Comparison of ENCODE assay signal across 8 cellular contexts in the genomic region with DNA sequence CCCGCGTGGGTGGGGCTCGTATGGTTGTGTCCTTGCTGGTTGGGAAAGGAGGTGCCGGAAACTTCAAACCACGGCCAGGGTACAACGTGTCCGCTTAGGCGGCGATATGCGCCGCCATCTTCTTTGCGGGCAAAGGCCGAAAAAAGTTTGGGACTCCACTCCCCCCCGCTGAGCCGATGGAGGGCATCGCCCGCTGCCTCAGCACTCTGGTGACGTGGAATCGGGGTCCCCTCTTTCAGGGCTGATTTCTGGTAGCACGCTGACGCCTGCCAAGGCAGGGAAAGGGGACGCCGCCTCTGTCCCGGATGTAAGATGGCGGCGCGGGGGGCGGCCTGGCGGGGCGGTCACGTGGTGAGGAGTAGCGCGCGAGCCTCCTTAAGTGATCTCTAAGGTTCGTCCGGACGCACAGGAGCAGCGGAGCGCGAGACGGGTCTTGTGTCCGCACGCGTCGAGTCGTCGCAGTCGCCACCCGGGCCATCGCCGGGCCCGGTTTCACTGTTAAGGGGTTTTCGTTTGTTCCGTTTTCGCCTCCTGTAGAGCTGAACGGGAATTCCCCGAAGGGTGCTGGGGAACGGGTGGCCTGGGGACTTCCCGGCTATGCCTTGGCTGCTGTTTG.
A peak's percentile ranks its signal among the peaks of the same experiment; 100 is the strongest.
DNase-seq lines count a peak whose midpoint lies in the region; ATAC-seq and TF ChIP-seq lines count a peak whose summit lies in the region.

No MANE protein-coding gene starts in this region.

- H3K27ac ChIP-seq in KMS-11 (peak overlapping the region; percentile 100), Panc1 (ENCODE audit: low read length) (peak overlapping the region; percentile 94)
- H3K27ac ChIP-seq in naive thymus-derived CD4-positive, alpha-beta T cell (ENCODE audit: low read depth, low read length), result peak overlapping the region; percentile 99

- H3K27me3 Mint-ChIP-seq in naive thymus-derived CD4-positive, alpha-beta T cell, result no peaks in the 10 kb centered on the region
- H3K27me3 Mint-ChIP-seq in stimulated activated memory B cell treated with anti-CD40 and anti-IgM and Interleukin-4, amounts not matched to agents 10 μg/mL and 1 μg/mL and 100 μg/mL, for 72 hours, result no peaks in the 10 kb centered on the region

- DNase-seq in DMS79 (lab: John Stamatoyannopoulos, UW), result peak; percentile 64
- DNase-seq in Panc1 (ENCODE audit: low read depth, low spot score), result peak; percentile 46
- DNase-seq in activated T-helper 1 cell treated with Interleukin-2 at 50 U/mL for 16 hours (ENCODE audit: low read depth), result peak; percentile 76
- peak; percentile 92 for DNase-seq in fibroblast of gingiva (ENCODE audit: low read depth)
- DNase-seq in naive thymus-derived CD4-positive, alpha-beta T cell, result peak; percentile 83 to 90 (median 87)

- H3K9me3 ChIP-seq in Panc1 (ENCODE audit: control insufficient read depth, insufficient read depth, low read depth, low read length), result no peaks in the 10 kb centered on the region
- H3K9me3 ChIP-seq in naive thymus-derived CD4-positive, alpha-beta T cell (ENCODE audit: control insufficient read depth in 2 of 3, low read length in 3 of 3), result no peaks in the 10 kb centered on the region

- intact Hi-C loops in Panc1 (cut with micrococcal nuclease; ENCODE audit: unreplicated experiment), result loop anchor here (5.0 to 10.0 kb wide), 2 partner anchors 190 to 462 kb away; no protein-coding TSS in a partner anchor
- intact Hi-C loops in naive thymus-derived CD4-positive, alpha-beta T cell (cut with micrococcal nuclease), result loop anchor here (1.0 to 10.0 kb wide), 15 partner anchors 21 to 1852 kb away; partner anchors contain the start of genes KICS2 (in 2 of the 2), MON2 (in 2 of the 2), USP15 (in 2 of the 2) and TBK1 (in 1 of the 2)

- peak overlapping the region; percentile 63 for H2AFZ ChIP-seq in KMS-11 (ENCODE audit: low read depth)

- H4K20me1 ChIP-seq in KMS-11 (ENCODE audit: insufficient read depth), result no peaks in the 10 kb centered on the region

- CTCF ChIA-PET in Panc1 (lab: Charles Lee), result interaction anchor here (0.6 to 1.3 kb wide), 3 partner anchors 26 to 195 kb away, joined by 3 to 10 read pairs (median 3); no protein-coding TSS in a partner anchor
- CTCF ChIA-PET in naive thymus-derived CD4-positive, alpha-beta T cell (lab: Charles Lee), result interaction anchor here (0.8 to 1.3 kb wide), 4 partner anchors 9 to 194 kb away, joined by 3 to 5 read pairs (median 4); no protein-coding TSS in a partner anchor

- peaks cover 0 to 12% (median 0%) of the 10 kb centered on the region in 5 donors for H3K36me3 Mint-ChIP-seq in naive thymus-derived CD4-positive, alpha-beta T cell
- peaks cover 5% of the 10 kb centered on the region for H3K36me3 Mint-ChIP-seq in stimulated activated memory B cell treated with anti-CD40 and anti-IgM and Interleukin-4, amounts not matched to agents 10 μg/mL and 1 μg/mL and 100 μg/mL, for 72 hours

- TF ChIP-seq CTCF in KMS-11 (conservative IDR thresholded peaks at IDR 0.05; ENCODE audit: low read depth, low read length) (no peak), Panc1 (IDR thresholded peaks at IDR 0.05) (no peak)

- no TSS peak for BruUV-seq in Panc1 (replicated peaks; lab: Mats Ljungman, UMichigan)

- peak; percentile 72 for ATAC-seq in GM21786 (IDR thresholded peaks at IDR 0.05; ENCODE audit: unreplicated experiment)
- ATAC-seq in Panc1, result peak; percentile 87
- peak; percentile 81 for ATAC-seq in naive thymus-derived CD4-positive, alpha-beta T cell
- peak; percentile 93 for ATAC-seq in stimulated activated memory B cell treated with anti-CD40 and anti-IgM and Interleukin-4, amounts not matched to agents 10 μg/mL and 1 μg/mL and 100 μg/mL, for 72 hours

- H3K4me1 Mint-ChIP-seq in naive thymus-derived CD4-positive, alpha-beta T cell, result peaks cover 10 to 43% (median 29%) of the 10 kb centered on the region in 7 donors
- H3K4me1 Mint-ChIP-seq in stimulated activated memory B cell treated with anti-CD40 and anti-IgM and Interleukin-4, amounts not matched to agents 10 μg/mL and 1 μg/mL and 100 μg/mL, for 72 hours, result peaks cover 47% of the 10 kb centered on the region

- H3K36me3 ChIP-seq in KMS-11 (ENCODE audit: insufficient read depth) (no peaks in the 10 kb centered on the region), Panc1 (ENCODE audit: control insufficient read depth, insufficient read depth, low read length) (no peaks in the 10 kb centered on the region)
- peaks cover 0 to 8% (median 0%) of the 10 kb centered on the region in 3 experiments for H3K36me3 ChIP-seq in naive thymus-derived CD4-positive, alpha-beta T cell (ENCODE audit: control insufficient read depth in 2 of 3, insufficient read depth in 3 of 3, low read length in 3 of 3)

- peak overlapping the region; percentile 87 for H3K4me2 ChIP-seq in KMS-11

- peak overlapping the region; percentile 99 for H3K9ac ChIP-seq in KMS-11

- H3K27me3 ChIP-seq in KMS-11 (ENCODE audit: insufficient read depth, low read depth) (no peaks in the 10 kb centered on the region), Panc1 (ENCODE audit: control insufficient read depth, insufficient read depth, low read length) (no peaks in the 10 kb centered on the region)
- no peaks in the 10 kb centered on the region for H3K27me3 ChIP-seq in naive thymus-derived CD4-positive, alpha-beta T cell (ENCODE audit: control insufficient read depth in 2 of 2, insufficient read depth in 2 of 2, low read length in 2 of 2)

- H3K4me3 ChIP-seq in KMS-11 (IDR thresholded peaks at IDR 0.05; ENCODE audit: insufficient read depth, low read depth, low read length), result no peak overlapping the region
- H3K4me3 ChIP-seq in Panc1 (ENCODE audit: low read depth in 2 of 2, low read length in 2 of 2), result peak overlapping the region; percentile 89 to 98
- H3K4me3 ChIP-seq in naive thymus-derived CD4-positive, alpha-beta T cell (ENCODE audit: low read length), result peak overlapping the region; percentile 93

- in situ Hi-C loops in Panc1 (cut with HindIII; ENCODE audit: low pct_unique_long_range_greater_than_20kb, low sequenced_read_pairs), result loop anchor here (25.0 kb wide), 1 partner anchor 185 kb away; no protein-coding TSS in a partner anchor

- H3K9me3 Mint-ChIP-seq in naive thymus-derived CD4-positive, alpha-beta T cell, result no peaks in the 10 kb centered on the region
- no peaks in the 10 kb centered on the region for H3K9me3 Mint-ChIP-seq in stimulated activated memory B cell treated with anti-CD40 and anti-IgM and Interleukin-4, amounts not matched to agents 10 μg/mL and 1 μg/mL and 100 μg/mL, for 72 hours

- POLR2A ChIA-PET in Panc1 (lab: Charles Lee), result interaction anchor here (0.7 to 1.8 kb wide), 2 partner anchors 9 to 113 kb away, joined by 5 to 6 read pairs; no protein-coding TSS in a partner anchor
- POLR2A ChIA-PET in naive thymus-derived CD4-positive, alpha-beta T cell (lab: Charles Lee), result interaction anchor here (0.7 to 2.5 kb wide), 13 partner anchors 7 to 450 kb away, joined by 3 to 21 read pairs (median 4); partner anchors contain the start of genes MON2 and USP15

- H3K79me2 ChIP-seq in KMS-11 (ENCODE audit: insufficient read depth, low read depth), result peaks cover 26% of the 10 kb centered on the region

- H3K27ac Mint-ChIP-seq in naive thymus-derived CD4-positive, alpha-beta T cell, result peak overlapping the region; percentile 99 to 100 (median 99)
- H3K27ac Mint-ChIP-seq in stimulated activated memory B cell treated with anti-CD40 and anti-IgM and Interleukin-4, amounts not matched to agents 10 μg/mL and 1 μg/mL and 100 μg/mL, for 72 hours, result peak overlapping the region; percentile 100

- H3K4me1 ChIP-seq in KMS-11 (ENCODE audit: low read depth, poor library complexity, severe bottlenecking) (peaks cover 34% of the 10 kb centered on the region), Panc1 (ENCODE audit: control insufficient read depth, insufficient read depth, low read length) (peaks cover 25% of the 10 kb centered on the region)
- H3K4me1 ChIP-seq in naive thymus-derived CD4-positive, alpha-beta T cell (ENCODE audit: control insufficient read depth in 2 of 2, insufficient read depth in 2 of 2, low read length in 2 of 2), result peaks cover 12% of the 10 kb centered on the region in 2 donors

- peak overlapping the region; percentile 77 to 97 (median 92) for H3K4me3 Mint-ChIP-seq in naive thymus-derived CD4-positive, alpha-beta T cell
- peak overlapping the region; percentile 96 for H3K4me3 Mint-ChIP-seq in stimulated activated memory B cell treated with anti-CD40 and anti-IgM and Interleukin-4, amounts not matched to agents 10 μg/mL and 1 μg/mL and 100 μg/mL, for 72 hours
